11 cellular contexts compared by ENCODE assay signal in genomic region chr2:76938153-76938552, GRCh38.
"Had no signal": no experiment of that assay in that cellular context is flagged by ENCODE, and none has a peak within 500 bp of the region (broad histone marks: within the 10 kb centered on the region; RNA-seq: fewer than 3 reads in every experiment).

No MANE protein-coding gene starts in this region.

- H3K27ac ChIP-seq: GM23248 had no signal

- H3K4me1 ChIP-seq: HAP-1 had no signal

- H3K27ac Mint-ChIP-seq: GM23338, H9, HFFc6 had no signal

- H3K9me3 Mint-ChIP-seq: GM23338 had no signal

- DNase-seq: GM23248, GOT3, H7, H9, HCEC 1CT, HFFc6 had no signal

- H3K4me3 ChIP-seq: GM23248, GM23338, HAP-1 had no signal

- H3K4me3 Mint-ChIP-seq: GM23338, H9, HFFc6 had no signal

- H3K9ac ChIP-seq: GM23248 had no signal

- H2AFZ ChIP-seq: GM23248, GM23338 had no signal

- H3K9me3 ChIP-seq: HAP-1 had no signal

- ATAC-seq: GM23338, HCT116 had no signal

- H3K4me2 ChIP-seq: GM23338 had no signal

- H3K36me3 ChIP-seq: HAP-1 had no signal

- FAIRE-seq: H1, H54 had no signal
